Comparison of ENCODE assay signal across 13 cellular contexts in genomic region chr2:59604143-59604542, GRCh38.
A peak's percentile ranks its signal among the peaks of the same experiment; 100 is the strongest.
DNase-seq lines count a peak whose midpoint lies in the region; ATAC-seq and TF ChIP-seq lines count a peak whose summit lies in the region.
"Had no signal": no experiment of that assay in that cellular context is flagged by ENCODE, and none has a peak within 500 bp of the region (broad histone marks: within the 10 kb centered on the region; RNA-seq: fewer than 3 reads in every experiment).

No MANE protein-coding gene starts in this region.

- H3K36me3 ChIP-seq in right atrium auricular region = no peaks in the 10 kb centered on the region
- no peaks in the 10 kb centered on the region for H3K36me3 ChIP-seq in colonic mucosa
- H3K36me3 ChIP-seq: HAP-1 had no signal

- H3K9ac ChIP-seq in colonic mucosa (ENCODE audit: low read depth in 2 of 2, low read length in 2 of 2) = no peak overlapping the region

- no peak overlapping the region for H3K27ac ChIP-seq in right atrium auricular region
- no peak overlapping the region for H3K27ac ChIP-seq in colonic mucosa
- H3K27ac ChIP-seq in substantia nigra (ENCODE audit: low read depth, low read length, poor library complexity, severe bottlenecking) = no peak overlapping the region
- H3K27ac ChIP-seq: A549 had no signal

- DNase-seq in left ventricle myocardium superior = no peak
- DNase-seq in right atrium auricular region (ENCODE audit: low spot score) = no peak
- DNase-seq in NCI-H2227 (lab: John Stamatoyannopoulos, UW; ENCODE audit: unreplicated experiment) = peak; percentile 25
- DNase-seq in inferior parietal cortex (ENCODE audit: extremely low spot score) = peak; percentile 11
- DNase-seq in colonic mucosa = no peak
- DNase-seq in substantia nigra (lab: John Stamatoyannopoulos, UW) = no peak
- DNase-seq: CD8-positive, alpha-beta memory T cell; DMS53; GF-D8 had no signal

- H3K4me1 ChIP-seq in right atrium auricular region (no peaks in the 10 kb centered on the region), colonic mucosa (no peaks in the 10 kb centered on the region)
- H3K4me1 ChIP-seq: A549, HAP-1 had no signal

- intact Hi-C loops in left ventricle myocardium superior (cut with micrococcal nuclease) = no loop called here
- intact Hi-C loops in colonic mucosa (cut with DNase I) = no loop called here

- H3K4me3 ChIP-seq in right atrium auricular region (no peak overlapping the region), colonic mucosa (no peak overlapping the region)
- H3K4me3 ChIP-seq: A549, HAP-1 had no signal

- H3K27me3 ChIP-seq in right atrium auricular region (no peaks in the 10 kb centered on the region), colonic mucosa (no peaks in the 10 kb centered on the region)

- ATAC-seq in left ventricle myocardium superior (peak; percentile 65), HG02678 (IDR thresholded peaks at IDR 0.05; ENCODE audit: unreplicated experiment) (no peak)
- ATAC-seq: A549, HepG2 had no signal

- H3K9me3 ChIP-seq in right atrium auricular region (peaks cover 0 to 10% of the 10 kb centered on the region in 2 donors), colonic mucosa (no peaks in the 10 kb centered on the region)
- H3K9me3 ChIP-seq: HAP-1 had no signal

- TF ChIP-seq CTCF in right atrium auricular region (IDR thresholded peaks at IDR 0.05) (no peak), colonic mucosa (IDR thresholded peaks at IDR 0.05) (no peak)

Comparison
In these comparisons a context has a peak if more than half of its experiments do, and no peak if none do; other contexts are left out.
1. DNase-seq: peak in NCI-H2227 (single experiment) and inferior parietal cortex (single experiment); none in left ventricle myocardium superior (single experiment), right atrium auricular region (single experiment), colonic mucosa (single experiment) and substantia nigra (0 of 49).